In the genomic region with DNA sequence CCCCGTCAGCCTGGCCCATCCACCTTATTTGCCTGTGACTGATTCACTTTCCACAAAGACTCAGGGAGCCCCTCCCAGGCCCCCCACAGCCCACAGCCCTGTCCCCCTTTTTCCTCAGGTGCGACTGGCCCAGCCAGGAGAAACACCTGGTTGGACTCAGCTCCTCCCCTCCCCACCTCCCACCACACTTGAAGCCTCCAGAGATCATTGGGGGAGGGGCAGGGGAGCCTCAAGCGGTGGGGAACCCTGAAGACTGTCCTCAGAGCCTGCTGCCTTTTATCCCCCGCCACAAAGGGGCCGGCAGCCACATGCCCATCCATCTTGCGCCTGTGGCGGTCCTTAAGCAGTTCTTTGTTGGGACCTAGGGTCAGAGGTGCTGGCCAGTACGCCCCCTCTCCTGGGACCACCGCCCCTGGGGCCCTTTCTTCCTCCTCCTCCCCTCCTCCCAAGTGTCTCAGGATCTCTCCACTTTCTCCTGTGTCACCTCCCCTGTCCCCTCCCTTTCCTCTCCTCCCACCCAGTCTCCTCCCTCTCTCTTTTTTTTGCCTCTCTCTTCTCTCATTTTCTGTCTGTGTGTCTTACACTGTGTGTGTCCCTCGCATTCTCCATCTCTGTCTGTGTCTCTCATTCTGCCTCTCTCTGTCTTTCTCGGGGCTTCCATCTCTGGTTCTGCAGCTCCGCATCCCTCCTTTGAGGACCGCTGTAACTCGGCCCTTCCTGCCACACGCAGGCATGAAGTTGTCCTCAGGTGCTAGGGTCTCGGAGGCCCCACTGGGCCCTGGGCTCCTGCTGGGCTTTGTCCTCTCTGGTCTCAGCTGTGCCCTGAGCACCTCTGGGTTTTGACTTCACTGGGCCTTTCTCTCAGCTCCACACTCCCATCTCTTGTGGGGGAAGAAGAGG, we compare ENCODE assay signal across 8 cellular contexts. TPM values are rescaled to one million over a fixed set of nuclear protein-coding genes. Genes with fewer than 3 reads are reported as not detected.
DNase-seq lines count a peak whose midpoint lies in the region; FAIRE-seq and TF ChIP-seq lines count a peak whose summit lies in the region.
"Had no signal": no experiment of that assay in that cellular context is flagged by ENCODE, and none has a peak within 500 bp of the region (broad histone marks: within the 10 kb centered on the region; RNA-seq: fewer than 3 reads in every experiment).

No MANE protein-coding gene starts in this region.

- H4K91ac ChIP-seq in H1 (replicated peaks; ENCODE audit: insufficient read length, low read length) (peak overlapping the region; percentile 96), trophoblast cell (ENCODE audit: low read depth, low read length) (peak overlapping the region; percentile 96)

- 14% methylated on average over 10 of the region's 16 CpGs; no CpG with 5 or more reads in 1 of the 2 experiments for WGBS in H1 (ENCODE audit: extremely low coverage in 1 of 2, insufficient coverage in 1 of 2, insufficient read length in 1 of 2, insufficient replicate concordance in 2 of 2, low coverage in 1 of 2, low lambda C conversion rate in 2 of 2, missing lambda C conversion rate in 1 of 2), 2 experiments
- no CpG with 5 or more reads among the region's 16 CpGs for WGBS in trophoblast cell (ENCODE audit: extremely low coverage, insufficient coverage, insufficient read length)
- 47% methylated on average over 15 of the region's 16 CpGs for WGBS in lower leg skin, 2 donors

- peak in 1 of 2 experiments; percentile 78; a peak in 2 of 3 replicates for TF ChIP-seq POLR2A in H1 (IDR thresholded peaks at IDR 0.05; ENCODE audit: control extremely low read depth in 1 of 2, low read depth in 2 of 2, low read length in 2 of 2)
- no peak for TF ChIP-seq POLR2A in lower leg skin (IDR thresholded peaks at IDR 0.05)

- H3K14ac ChIP-seq in H1 (ENCODE audit: insufficient read length) (no peak overlapping the region), trophoblast cell (ENCODE audit: low read length) (peak overlapping the region; percentile 83)

- H3K4ac ChIP-seq in H1 (replicated peaks; ENCODE audit: insufficient read length, low read depth, low read length) (peak overlapping the region; percentile 73), trophoblast cell (ENCODE audit: low read depth, low read length) (peak overlapping the region; percentile 57)

- H4K5ac ChIP-seq in H1 (ENCODE audit: insufficient read length, low read depth, low read length) = peak overlapping the region; percentile 44

- H3K9ac ChIP-seq in H1 (replicated peaks in 1 of 4; ENCODE audit: extremely low read depth in 1 of 4, low read depth in 3 of 4, low read length in 3 of 4) = peak overlapping the region in 2 of 4 experiments; percentile 60; a peak in 4 of 7 replicates
- no peak overlapping the region for H3K9ac ChIP-seq in trophoblast cell (ENCODE audit: low read length)

- peak in 1 of 2 experiments; percentile 10; a peak in 1 of 4 replicates for TF ChIP-seq RAD21 in H1 (IDR thresholded peaks at IDR 0.05 in 1 of 2, conservative IDR thresholded peaks at IDR 0.05 in 1 of 2; ENCODE audit: low read depth in 2 of 2, low read length in 2 of 2)

- H2BK5ac ChIP-seq in H1 (ENCODE audit: low read depth, low read length) (peak overlapping the region; percentile 97), trophoblast cell (ENCODE audit: low read depth, low read length, poor library complexity) (peak overlapping the region; percentile 82)

- H3K36me3 ChIP-seq in H1 (ENCODE audit: control insufficient read depth in 2 of 4, insufficient read depth in 4 of 4, low read length in 3 of 4) (peaks cover 0 to 5% (median 0%) of the 10 kb centered on the region in 4 experiments; a peak in 1 of 8 replicates), trophoblast cell (ENCODE audit: control insufficient read depth in 1 of 2, insufficient read depth in 2 of 2, low read length in 2 of 2) (no peaks in the 10 kb centered on the region)

- H3K4me1 ChIP-seq in H1 (replicated peaks in 1 of 4; ENCODE audit: control insufficient read depth in 3 of 4, insufficient read depth in 4 of 4, low read length in 3 of 4) (peaks cover 24 to 51% (median 38%) of the 10 kb centered on the region in 4 experiments), trophoblast cell (ENCODE audit: control insufficient read depth in 1 of 2, insufficient read depth in 2 of 2, low read length in 2 of 2) (peaks cover 44 to 53% of the 10 kb centered on the region in 2 experiments)

- H4K12ac ChIP-seq in trophoblast cell (ENCODE audit: low read depth, low read length) = peak overlapping the region; percentile 26

- H3K27me3 ChIP-seq in H1 (replicated peaks in 1 of 4; ENCODE audit: control insufficient read depth in 3 of 4, extremely low read depth in 1 of 4, insufficient read depth in 3 of 4, low read length in 3 of 4) (peaks cover 0 to 7% (median 0%) of the 10 kb centered on the region in 4 experiments; a peak in 2 of 7 replicates), trophoblast cell (ENCODE audit: insufficient read depth, low read length) (no peaks in the 10 kb centered on the region)

- H2AK5ac ChIP-seq in H1 (ENCODE audit: low read depth, low read length) (peak overlapping the region; percentile 98; the same call in 1 of the 2 replicates), trophoblast cell (ENCODE audit: low read length) (peak overlapping the region; percentile 84)

- no peaks in the 10 kb centered on the region for H3K79me1 ChIP-seq in H1 (ENCODE audit: low read depth, low read length)
- peaks cover 32% of the 10 kb centered on the region for H3K79me1 ChIP-seq in trophoblast cell (ENCODE audit: low read length)

- DNase-seq in HEK293T (ENCODE audit: extremely low spot score) (peak; percentile 59), NCI-H510A (lab: John Stamatoyannopoulos, UW) (peak; percentile 92), H1 (ENCODE audit: low read depth in 1 of 2, low spot score in 2 of 2) (peak; percentile 94 to 96), trophoblast cell (no peak), lower leg skin (ENCODE audit: low spot score in 2 of 2) (no peak), cortex of kidney (lab: John Stamatoyannopoulos, UW) (no peak)
- DNase-seq in activated T-cell treated with anti-CD3 and anti-CD28 coated beads, Interleukin-2, amount 50 U/mL, for 1 hour = no peak
- DNase-seq: SW 1271 had no signal

- H2AFZ ChIP-seq in H1 (ENCODE audit: low read length) = no peak overlapping the region
- H2AFZ ChIP-seq in trophoblast cell (ENCODE audit: insufficient read depth, low read length, poor library complexity) = peak overlapping the region; percentile 18

- peak overlapping the region; percentile 70 for H3K56ac ChIP-seq in H1 (replicated peaks; ENCODE audit: insufficient read length, low read depth, low read length)

- intact Hi-C loops in lower leg skin (cut with DNase I; ENCODE audit: low total_unique reads) = loop anchor here (1.0 kb wide), 1 partner anchor 33 kb away; no protein-coding TSS in a partner anchor

- peak overlapping the region; percentile 99 for H2BK12ac ChIP-seq in H1 (ENCODE audit: low read depth, low read length)
- peak overlapping the region; percentile 86 for H2BK12ac ChIP-seq in trophoblast cell (ENCODE audit: low read length)

- H3K18ac ChIP-seq in H1 (ENCODE audit: extremely low read depth, low read length) = peak overlapping the region; percentile 93
- H3K18ac ChIP-seq in trophoblast cell (ENCODE audit: low read length) = peak overlapping the region; percentile 91

- no peak for FAIRE-seq in H1 (lab: Jason Lieb, UNC)

- no peaks in the 10 kb centered on the region for H3K79me2 ChIP-seq in H1 (ENCODE audit: control insufficient read depth in 1 of 2, insufficient read depth in 2 of 2, low read length in 2 of 2)
- H3K79me2 ChIP-seq in trophoblast cell (ENCODE audit: control insufficient read depth, insufficient read depth, low read length, poor library complexity) = peaks cover 3% of the 10 kb centered on the region

- H3K27ac ChIP-seq in H1 (ENCODE audit: low read depth, low read length) (peak overlapping the region; percentile 83), trophoblast cell (ENCODE audit: low read depth, low read length) (peak overlapping the region; percentile 84)

- peak overlapping the region; percentile 92; the same call in 1 of the 2 replicates for H2BK15ac ChIP-seq in H1 (ENCODE audit: low read length)

- no peaks in the 10 kb centered on the region for H3K9me3 ChIP-seq in H1 (ENCODE audit: insufficient read depth in 2 of 2, low read depth in 1 of 2, low read length in 1 of 2)
- no peaks in the 10 kb centered on the region for H3K9me3 ChIP-seq in trophoblast cell (ENCODE audit: insufficient read depth, low read depth, low read length)

- H3K4me3 ChIP-seq in H1 (ENCODE audit: extremely low read depth in 1 of 4, insufficient read depth in 2 of 4, low read depth in 3 of 4, low read length in 4 of 4) (peak overlapping the region in 3 of 4 experiments; percentile 11 to 49 (median 32); a peak in 4 of 8 replicates), trophoblast cell (ENCODE audit: low read depth, low read length) (no peak overlapping the region), lower leg skin (ENCODE audit: low read depth, poor library complexity, severe bottlenecking) (no peak overlapping the region)

- H2BK20ac ChIP-seq in H1 (ENCODE audit: low read length) = peak overlapping the region; percentile 94; the same call in 1 of the 2 replicates

- peak overlapping the region; percentile 14 to 72 for H3K4me2 ChIP-seq in H1 (ENCODE audit: insufficient read depth in 1 of 2, low read depth in 2 of 2, low read length in 2 of 2)
- peak overlapping the region; percentile 45 for H3K4me2 ChIP-seq in trophoblast cell (ENCODE audit: low read length)

- TF ChIP-seq CTCF in H1 (IDR thresholded peaks at IDR 0.05; ENCODE audit: control extremely low read depth in 1 of 3, insufficient read depth in 1 of 3, low read depth in 1 of 3, low read length in 3 of 3) (no peak), lower leg skin (IDR thresholded peaks at IDR 0.05) (no peak)

- peak overlapping the region; percentile 60; the same call in 1 of the 2 replicates for H4K8ac ChIP-seq in H1 (ENCODE audit: extremely low read depth, insufficient read depth, low read length)
- peak overlapping the region; percentile 77 for H4K8ac ChIP-seq in trophoblast cell (ENCODE audit: low read depth, low read length)

- no peaks in the 10 kb centered on the region for H4K20me1 ChIP-seq in H1 (replicated peaks in 1 of 2; ENCODE audit: control insufficient read depth in 1 of 2, insufficient read depth in 2 of 2, low read length in 2 of 2)

- H2BK120ac ChIP-seq in H1 (replicated peaks; ENCODE audit: low read depth, low read length) = peak overlapping the region; percentile 30
- H2BK120ac ChIP-seq in trophoblast cell (ENCODE audit: insufficient read depth, low read length, poor library complexity) = peak overlapping the region; percentile 87

- POLR2A ChIA-PET in HEK293T (lab: Yijun Ruan, JAX) (interaction anchor here (1.2 to 8.5 kb wide), 4 partner anchors 10 to 69 kb away, joined by 3 to 137 read pairs (median 4); partner anchors contain the start of genes ISG20L2, METTL25B and MRPL24), H1 (lab: Charles Lee; ENCODE audit: partially characterized antibody) (interaction anchor here (0.6 to 13.9 kb wide), 21 partner anchors 9 to 194 kb away, joined by 3 to 530 read pairs (median 5); partner anchors contain the start of genes CRABP2, HAPLN2, HDGF and ISG20L2)

- H3K23ac ChIP-seq in H1 (ENCODE audit: insufficient read length) (no peak overlapping the region), trophoblast cell (ENCODE audit: low read length) (no peak overlapping the region)

- CTCF ChIA-PET in HEK293T (lab: Yijun Ruan, JAX) (interaction anchor here (9.2 to 9.7 kb wide), 2 partner anchors 15 to 34 kb away, joined by 335 to 429 read pairs; partner anchors contain the start of genes CRABP2, ISG20L2 and METTL25B), H1 (lab: Charles Lee; ENCODE audit: partially characterized antibody) (interaction anchor here (4.4 to 66.0 kb wide), 6 partner anchors 6 to 196 kb away, joined by 29 to 4284 read pairs (median 513); partner anchors contain the start of genes BCAN, CRABP2, HAPLN2 and INSRR)

- peaks cover 10% of the 10 kb centered on the region; the same call in 1 of the 2 replicates for H3K23me2 ChIP-seq in H1 (ENCODE audit: low read depth, low read length)

- peak; percentile 44 to 98 for TF ChIP-seq EP300 in H1 (IDR thresholded peaks at IDR 0.05; ENCODE audit: borderline replicate concordance in 1 of 2, low read depth in 2 of 2, low read length in 2 of 2)

RNA-seq across cellular contexts. Expression of gene CRABP2, which starts 12.2 kb away (rescaled TPM):
- 119 TPM in 2 replicates for total RNA-seq in H1 (2021; fragmentation: NEBNext Ultra II Directional; extraction: Animal tissue kit (Norgen Biotek cat#: 25700))
- polyA plus RNA-seq in H1 (2011; rRNA removed) = 69.2 and 130 TPM in 2 replicates
- 79.6 TPM for polyA plus RNA-seq in H1 (2011; cell fraction: cytosol; rRNA removed)
- polyA plus RNA-seq in H1 (2011; cell fraction: nucleus; rRNA removed) = 70.9 TPM
- 180 to 343 TPM (median 303 TPM) in 4 replicates for polyA plus RNA-seq in H1 (2012, experiment 1 of 2)
- polyA plus RNA-seq in H1 (2012, experiment 2 of 2) = 318 TPM
- polyA plus RNA-seq in H1 (2013, experiment 1 of 2) = 139 TPM
- polyA plus RNA-seq in H1 (2013, experiment 2 of 2) = 143 TPM
- polyA minus RNA-seq in H1 (2011; rRNA and poly(A)+ RNA removed) = 8.6 and 12.5 TPM in 2 replicates
- 45.7 TPM for polyA minus RNA-seq in H1 (2011; cell fraction: cytosol; rRNA and poly(A)+ RNA removed)
- polyA minus RNA-seq in H1 (2011; cell fraction: nucleus; rRNA and poly(A)+ RNA removed) = 11.1 TPM
- polyA plus RNA-seq in trophoblast cell (2013) = 273 TPM in 2 replicates
- 100 to 1,000 TPM in 1 of 4 donors, 10 to 100 TPM in 3; 67.9 to 103 (median 96.1) TPM for total RNA-seq in lower leg skin

RNA-seq across cellular contexts. Expression of gene NES, which starts 16.0 kb away (rescaled TPM):
- total RNA-seq in H1 (2021; fragmentation: NEBNext Ultra II Directional; extraction: Animal tissue kit (Norgen Biotek cat#: 25700)) = 135 and 138 TPM in 2 replicates
- polyA plus RNA-seq in H1 (2011; rRNA removed) = 13.3 and 20.3 TPM in 2 replicates
- 21.1 TPM for polyA plus RNA-seq in H1 (2011; cell fraction: cytosol; rRNA removed)
- polyA plus RNA-seq in H1 (2011; cell fraction: nucleus; rRNA removed) = 54.8 TPM
- 97.4 to 124 TPM (median 113 TPM) in 4 replicates for polyA plus RNA-seq in H1 (2012, experiment 1 of 2)
- 43.3 TPM for polyA plus RNA-seq in H1 (2012, experiment 2 of 2)
- 55.5 TPM for polyA plus RNA-seq in H1 (2013, experiment 1 of 2)
- 53.5 TPM for polyA plus RNA-seq in H1 (2013, experiment 2 of 2)
- 17.2 and 19.2 TPM in 2 replicates for polyA minus RNA-seq in H1 (2011; rRNA and poly(A)+ RNA removed)
- 31.7 TPM for polyA minus RNA-seq in H1 (2011; cell fraction: cytosol; rRNA and poly(A)+ RNA removed)
- 22.7 TPM for polyA minus RNA-seq in H1 (2011; cell fraction: nucleus; rRNA and poly(A)+ RNA removed)
- 71.4 and 71.6 TPM in 2 replicates for polyA plus RNA-seq in trophoblast cell (2013)
- total RNA-seq in lower leg skin = 1 to 10 TPM; 2.4 to 8.9 (median 5.0) TPM

RNA-seq across cellular contexts. Expression of gene METTL25B, which starts 35.1 kb away (rescaled TPM):
- total RNA-seq in H1 (2021; fragmentation: NEBNext Ultra II Directional; extraction: Animal tissue kit (Norgen Biotek cat#: 25700)) = 28.4 and 31.8 TPM in 2 replicates
- polyA plus RNA-seq in H1 (2011; rRNA removed) = 30.1 and 43.1 TPM in 2 replicates
- polyA plus RNA-seq in H1 (2011; cell fraction: cytosol; rRNA removed) = 38.2 TPM
- 75.5 TPM for polyA plus RNA-seq in H1 (2011; cell fraction: nucleus; rRNA removed)
- polyA plus RNA-seq in H1 (2012, experiment 1 of 2) = 30.1 to 33.3 TPM (median 31.2 TPM) in 4 replicates
- polyA plus RNA-seq in H1 (2012, experiment 2 of 2) = 29.8 TPM
- polyA plus RNA-seq in H1 (2013, experiment 1 of 2) = 39.5 TPM
- 35.7 TPM for polyA plus RNA-seq in H1 (2013, experiment 2 of 2)
- 21.0 and 21.3 TPM in 2 replicates for polyA minus RNA-seq in H1 (2011; rRNA and poly(A)+ RNA removed)
- polyA minus RNA-seq in H1 (2011; cell fraction: cytosol; rRNA and poly(A)+ RNA removed) = 21.1 TPM
- polyA minus RNA-seq in H1 (2011; cell fraction: nucleus; rRNA and poly(A)+ RNA removed) = 19.6 TPM
- 15.9 and 18.0 TPM in 2 replicates for polyA plus RNA-seq in trophoblast cell (2013)
- 10 to 100 TPM; 20.3 to 39.0 (median 28.2) TPM for total RNA-seq in lower leg skin

RNA-seq across cellular contexts. Expression of gene ISG20L2, which starts 35.4 kb away (rescaled TPM):
- total RNA-seq in H1 (2021; fragmentation: NEBNext Ultra II Directional; extraction: Animal tissue kit (Norgen Biotek cat#: 25700)) = 47.5 and 53.1 TPM in 2 replicates
- 46.9 and 53.0 TPM in 2 replicates for polyA plus RNA-seq in H1 (2011; rRNA removed)
- 41.8 TPM for polyA plus RNA-seq in H1 (2011; cell fraction: cytosol; rRNA removed)
- polyA plus RNA-seq in H1 (2011; cell fraction: nucleus; rRNA removed) = 29.0 TPM
- polyA plus RNA-seq in H1 (2012, experiment 1 of 2) = 35.0 to 48.9 TPM (median 43.5 TPM) in 4 replicates
- 48.4 TPM for polyA plus RNA-seq in H1 (2012, experiment 2 of 2)
- 50.4 TPM for polyA plus RNA-seq in H1 (2013, experiment 1 of 2)
- 50.3 TPM for polyA plus RNA-seq in H1 (2013, experiment 2 of 2)
- 69.4 and 87.6 TPM in 2 replicates for polyA minus RNA-seq in H1 (2011; rRNA and poly(A)+ RNA removed)
- polyA minus RNA-seq in H1 (2011; cell fraction: cytosol; rRNA and poly(A)+ RNA removed) = 15.5 TPM
- polyA minus RNA-seq in H1 (2011; cell fraction: nucleus; rRNA and poly(A)+ RNA removed) = 40.7 TPM
- 44.2 and 46.1 TPM in 2 replicates for polyA plus RNA-seq in trophoblast cell (2013)
- 10 to 100 TPM; 13.4 to 21.4 (median 16.7) TPM for total RNA-seq in lower leg skin

RNA-seq across cellular contexts. Expression of gene MRPL24, which starts 47.7 kb away (rescaled TPM):
- total RNA-seq in H1 (2021; fragmentation: NEBNext Ultra II Directional; extraction: Animal tissue kit (Norgen Biotek cat#: 25700)) = 34.4 and 35.2 TPM in 2 replicates
- 23.4 and 29.7 TPM in 2 replicates for polyA plus RNA-seq in H1 (2011; rRNA removed)
- polyA plus RNA-seq in H1 (2011; cell fraction: cytosol; rRNA removed) = 37.5 TPM
- 38.2 TPM for polyA plus RNA-seq in H1 (2011; cell fraction: nucleus; rRNA removed)
- 35.6 to 51.4 TPM (median 46.6 TPM) in 4 replicates for polyA plus RNA-seq in H1 (2012, experiment 1 of 2)
- polyA plus RNA-seq in H1 (2012, experiment 2 of 2) = 48.1 TPM
- polyA plus RNA-seq in H1 (2013, experiment 1 of 2) = 51.5 TPM
- polyA plus RNA-seq in H1 (2013, experiment 2 of 2) = 51.0 TPM
- polyA minus RNA-seq in H1 (2011; rRNA and poly(A)+ RNA removed) = 19.8 and 22.1 TPM in 2 replicates
- 12.4 TPM for polyA minus RNA-seq in H1 (2011; cell fraction: cytosol; rRNA and poly(A)+ RNA removed)
- 11.6 TPM for polyA minus RNA-seq in H1 (2011; cell fraction: nucleus; rRNA and poly(A)+ RNA removed)
- 40.5 and 40.7 TPM in 2 replicates for polyA plus RNA-seq in trophoblast cell (2013)
- total RNA-seq in lower leg skin = 10 to 100 TPM; 34.0 to 44.9 (median 41.5) TPM

Comparison
In these comparisons a context has a peak if more than half of its experiments do, and no peak if none do; other contexts are left out.
1. DNase-seq: peak in HEK293T (single experiment), NCI-H510A (single experiment) and H1 (2 of 2); none in trophoblast cell (0 of 2), lower leg skin (0 of 2), cortex of kidney (single experiment) and activated T-cell treated with anti-CD3 and anti-CD28 coated beads, Interleukin-2, amount 50 U/mL, for 1 hour (single experiment).
2. H3K4me3 ChIP-seq: peak in H1 (3 of 4); none in trophoblast cell (single experiment) and lower leg skin (single experiment).
3. RNA of gene NES, which starts 16.0 kb away (total RNA-seq): 135 to 138 TPM in H1; 2.4 to 8.9 TPM in lower leg skin; every median in the first group is over 10 times any median in the second.